ENCODE assay signal across 8 cellular contexts in the genomic region with DNA sequence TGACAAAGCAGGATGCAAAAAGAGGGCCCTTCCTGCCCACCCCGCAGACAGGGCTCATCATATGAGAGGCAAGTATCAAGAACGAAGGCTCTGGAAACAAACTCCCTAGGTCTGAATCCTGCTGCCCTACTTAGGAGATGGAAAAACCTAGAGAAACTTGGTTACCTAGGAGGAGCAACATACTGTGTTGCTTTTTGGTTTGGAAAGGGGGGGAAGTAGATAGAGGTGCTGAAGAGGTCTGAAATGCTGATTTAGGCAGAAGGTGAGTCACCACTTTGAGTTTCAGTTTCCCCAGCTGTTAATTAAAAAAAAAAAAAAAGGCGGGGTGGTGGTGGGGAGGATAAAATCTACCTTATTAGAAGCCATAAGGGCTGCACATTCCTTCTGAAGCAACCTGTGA. TPM values are rescaled to one million over a fixed set of nuclear protein-coding genes. Genes with fewer than 3 reads are reported as not detected.
DNase-seq lines count a peak whose midpoint lies in the region; ATAC-seq and TF ChIP-seq lines count a peak whose summit lies in the region.

No MANE protein-coding gene starts in this region.

- no peaks in the 10 kb centered on the region for H3K9me2 ChIP-seq in hepatocyte (replicated peaks; ENCODE audit: insufficient read depth)

- ATAC-seq in GM18517 (IDR thresholded peaks at IDR 0.05; ENCODE audit: unreplicated experiment) (peak; percentile 42), HG02798 (IDR thresholded peaks at IDR 0.05; ENCODE audit: poor library complexity, unreplicated experiment) (peak; percentile 30), T-helper 17 cell (peak; percentile 12)

- peak overlapping the region; percentile 85 for H3K4me2 ChIP-seq in hepatocyte

- H3K36me3 Mint-ChIP-seq in T-helper 17 cell (ENCODE audit: low read depth), result no peaks in the 10 kb centered on the region

- H3K27me3 ChIP-seq in hepatocyte (no peaks in the 10 kb centered on the region), stomach smooth muscle (ENCODE audit: control insufficient read depth in 1 of 2, insufficient read depth in 2 of 2, low read length in 2 of 2) (no peaks in the 10 kb centered on the region)

- H3K4me1 Mint-ChIP-seq in T-helper 17 cell, result peaks cover 42% of the 10 kb centered on the region

- DNase-seq in T-helper 17 cell, result no peak
- DNase-seq in hepatocyte (ENCODE audit: low spot score), result no peak
- DNase-seq in NCI-H524 (lab: John Stamatoyannopoulos, UW), result no peak
- DNase-seq in occipital lobe (lab: John Stamatoyannopoulos, UW), result no peak
- no peak for DNase-seq in NK-92 (lab: John Stamatoyannopoulos, UW; ENCODE audit: unreplicated experiment)

- no peaks in the 10 kb centered on the region for H3K27me3 Mint-ChIP-seq in T-helper 17 cell

- H2AFZ ChIP-seq in hepatocyte, result no peak overlapping the region

- H3K4me3 Mint-ChIP-seq in T-helper 17 cell, result no peak overlapping the region

- H4K20me1 ChIP-seq in hepatocyte (ENCODE audit: insufficient read depth, poor library complexity, severe bottlenecking), result peaks cover 56% of the 10 kb centered on the region

- TF ChIP-seq CTCF in hepatocyte (IDR thresholded peaks at IDR 0.05; ENCODE audit: poor library complexity), result no peak

- H3K27ac ChIP-seq in hepatocyte (peak overlapping the region; percentile 99), stomach smooth muscle (ENCODE audit: low read length) (no peak overlapping the region)

- H3K9ac ChIP-seq in stomach smooth muscle (ENCODE audit: low read length in 2 of 2), result no peak overlapping the region

- WGBS in hepatocyte (ENCODE audit: low lambda C conversion rate, missing lambda C conversion rate), result 78% methylated on average over 3 of the region's 3 CpGs

- H3K4me1 ChIP-seq in hepatocyte (ENCODE audit: insufficient read depth), result peaks cover 48% of the 10 kb centered on the region
- peaks cover 39% of the 10 kb centered on the region for H3K4me1 ChIP-seq in stomach smooth muscle (ENCODE audit: control insufficient read depth, insufficient read depth, low read length)

- H3K79me2 ChIP-seq in hepatocyte, result peaks cover 62% of the 10 kb centered on the region

- H3K27ac Mint-ChIP-seq in T-helper 17 cell, result no peak overlapping the region

- H3K36me3 ChIP-seq in hepatocyte (replicated peaks; ENCODE audit: insufficient read depth, low read depth), result no peaks in the 10 kb centered on the region
- no peaks in the 10 kb centered on the region for H3K36me3 ChIP-seq in stomach smooth muscle (ENCODE audit: control insufficient read depth in 2 of 2, insufficient read depth in 2 of 2, low read length in 2 of 2)

- no peaks in the 10 kb centered on the region for H3K9me3 ChIP-seq in T-helper 17 cell (ENCODE audit: control insufficient read depth, low read length, poor library complexity, severe bottlenecking)
- no peaks in the 10 kb centered on the region for H3K9me3 ChIP-seq in hepatocyte (ENCODE audit: low read depth)
- no peaks in the 10 kb centered on the region for H3K9me3 ChIP-seq in stomach smooth muscle (ENCODE audit: control insufficient read depth in 2 of 2, low read length in 2 of 2)

- H3K4me3 ChIP-seq in hepatocyte (peak overlapping the region; percentile 96), stomach smooth muscle (ENCODE audit: low read length in 2 of 2) (peak overlapping the region; percentile 89 to 97)

RNA-seq across cellular contexts. Expression of a gene that starts 1.5 kb away (rescaled TPM):
- total RNA-seq in T-helper 17 cell (100 to 1,000 TPM in 1 of 2 donors, 10 to 100 TPM in 1; 76.1 to 108 TPM), hepatocyte (43.9 and 51.7 TPM in 2 replicates), occipital lobe (37.9 TPM)
- 21.2 and 31.6 TPM in 2 replicates for polyA plus RNA-seq in hepatocyte
